In the genomic region with DNA sequence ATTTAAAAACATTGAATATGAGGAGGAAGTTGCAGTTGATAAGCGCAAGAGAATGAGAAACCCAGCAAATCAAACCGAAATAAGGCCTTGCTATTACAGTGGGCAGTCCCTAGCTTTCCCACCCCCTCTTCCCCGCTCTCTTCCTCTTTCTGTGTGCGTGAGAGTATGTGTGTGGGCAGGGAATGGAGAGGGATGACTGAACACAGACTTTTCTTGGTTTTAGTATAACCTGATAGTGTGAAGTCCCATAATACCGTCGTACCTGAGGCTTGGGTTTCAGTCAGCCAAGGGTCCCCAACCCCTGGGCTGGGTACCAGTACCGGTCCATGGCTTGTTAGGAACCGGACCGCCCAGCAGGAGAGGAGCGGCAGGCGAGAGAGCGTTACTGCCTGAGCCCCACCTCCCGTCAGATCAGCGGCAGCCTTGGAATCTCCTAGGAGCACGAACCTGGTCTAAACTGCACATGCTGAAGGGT, we compare ENCODE assay signal across 11 cellular contexts.
DNase-seq lines count a peak whose midpoint lies in the region; ATAC-seq and FAIRE-seq lines count a peak whose summit lies in the region.
"Had no signal": no experiment of that assay in that cellular context is flagged by ENCODE, and none has a peak within 500 bp of the region (broad histone marks: within the 10 kb centered on the region; RNA-seq: fewer than 3 reads in every experiment).

No MANE protein-coding gene starts in this region.

- no peak overlapping the region for H3K4me3 ChIP-seq in small intestine (ENCODE audit: low read depth in 1 of 2, low read length in 2 of 2)

- H3K27me3 ChIP-seq in small intestine (ENCODE audit: control insufficient read depth in 2 of 2, insufficient read depth in 2 of 2, low read length in 2 of 2), result no peaks in the 10 kb centered on the region

- no peak overlapping the region for H3K27ac ChIP-seq in small intestine (ENCODE audit: low read depth in 1 of 2, low read length in 1 of 2)

- 81 to 87% (median 85%) methylated on average over 15 of the region's 15 CpGs for WGBS in small intestine, 3 donors

- ATAC-seq in activated CD4-positive, CD25-positive, alpha-beta regulatory T cell treated with anti-CD3 and anti-CD28 coated beads, Interleukin-2, amount 50 U/mL, for 24 hours, result peak; percentile 42 to 59
- ATAC-seq in GM21526 (IDR thresholded peaks at IDR 0.05; ENCODE audit: low FRiP score, unreplicated experiment), result peak; percentile 58
- peak; percentile 34 for ATAC-seq in HG03565 (IDR thresholded peaks at IDR 0.05; ENCODE audit: unreplicated experiment)
- ATAC-seq in HG02970 (IDR thresholded peaks at IDR 0.05; ENCODE audit: low FRiP score, unreplicated experiment), result no peak

- DNase-seq in activated CD4-positive, CD25-positive, alpha-beta regulatory T cell treated with anti-CD3 and anti-CD28 coated beads, Interleukin-2, amount 50 U/mL, for 72 hours, result no peak
- DNase-seq in stimulated activated CD4-positive, alpha-beta T cell treated with anti-CD3 and anti-CD28 coated beads, Interleukin-15, amount 100 ng/mL, for 24 hours, result peak; percentile 77
- no peak for DNase-seq in DMS79 treated with DMSO at 0.1 percent for 48 hours (lab: John Stamatoyannopoulos, UW)
- no peak for DNase-seq in small intestine
- DNase-seq: 8988T, amygdala, NCI-H187 treated with DMSO at 0.1 percent for 48 hours had no signal

- H3K9me3 ChIP-seq in small intestine (ENCODE audit: control insufficient read depth, low read depth), result no peaks in the 10 kb centered on the region

- peaks cover 0 to 4% of the 10 kb centered on the region in 2 donors for H3K36me3 ChIP-seq in small intestine (ENCODE audit: control insufficient read depth in 2 of 2, insufficient read depth in 2 of 2, low read length in 2 of 2)

- no peak for FAIRE-seq in small intestine (lab: Jason Lieb, UNC)

- no peaks in the 10 kb centered on the region for H3K4me1 ChIP-seq in small intestine (ENCODE audit: control insufficient read depth in 2 of 2, insufficient read depth in 1 of 2, low read depth in 1 of 2, low read length in 1 of 2)
